In genomic region chr5:69007086-69007672, GRCh38 we compare ENCODE assay signal across 15 cellular contexts.
A peak's percentile ranks its signal among the peaks of the same experiment; 100 is the strongest.
DNase-seq lines count a peak whose midpoint lies in the region; ATAC-seq and TF ChIP-seq lines count a peak whose summit lies in the region.
"Had no signal": no experiment of that assay in that cellular context is flagged by ENCODE, and none has a peak within 500 bp of the region (broad histone marks: within the 10 kb centered on the region; RNA-seq: fewer than 3 reads in every experiment).

No MANE protein-coding gene starts in this region.

- H3K18ac ChIP-seq in IMR-90 (ENCODE audit: low read depth, low read length): no peak overlapping the region

- H4K5ac ChIP-seq in IMR-90 (ENCODE audit: low read depth, low read length): no peak overlapping the region

- H3K4me1 ChIP-seq in A673 (ENCODE audit: insufficient read depth, low read length, poor library complexity, severe bottlenecking): peaks cover 8% of the 10 kb centered on the region
- H3K4me1 ChIP-seq in IMR-90 (ENCODE audit: control insufficient read depth, insufficient read depth, low read length): no peaks in the 10 kb centered on the region
- H3K4me1 ChIP-seq in PC-3 (ENCODE audit: insufficient read depth, low read length): no peaks in the 10 kb centered on the region
- H3K4me1 ChIP-seq: ascending aorta had no signal

- intact Hi-C loops in A673 (cut with micrococcal nuclease; ENCODE audit: unreplicated experiment): loop anchor here (5.0 kb wide), 1 partner anchor 720 kb away; no protein-coding TSS in a partner anchor
- intact Hi-C loops in IMR-90 (cut with micrococcal nuclease): loop anchor here (5.0 kb wide), 1 partner anchor 720 kb away; no protein-coding TSS in a partner anchor
- intact Hi-C loops in PC-3 (cut with micrococcal nuclease): no loop called here

- H2AK5ac ChIP-seq in IMR-90 (ENCODE audit: low read depth, low read length): no peak overlapping the region

- H2BK20ac ChIP-seq in IMR-90 (ENCODE audit: low read depth, low read length): no peak overlapping the region

- H3K27me3 ChIP-seq in A673 (replicated peaks; ENCODE audit: insufficient read depth, low read depth, low read length, poor library complexity) (no peaks in the 10 kb centered on the region), IMR-90 (ENCODE audit: control insufficient read depth, insufficient read depth, low read length) (peaks cover 4% of the 10 kb centered on the region), PC-3 (ENCODE audit: low read length) (no peaks in the 10 kb centered on the region)
- H3K27me3 ChIP-seq: ascending aorta had no signal

- H4K20me1 ChIP-seq in IMR-90 (ENCODE audit: insufficient read depth, low read length) (no peaks in the 10 kb centered on the region), PC-3 (ENCODE audit: low read length) (no peaks in the 10 kb centered on the region)

- no peaks in the 10 kb centered on the region for H3K9me2 ChIP-seq in PC-3 (replicated peaks; ENCODE audit: low read length)

- in situ Hi-C loops in IMR-90 (cut with MboI; ENCODE audit: low sequenced_read_pairs): no loop called here

- H3K27ac Mint-ChIP-seq in activated naive CD4-positive, alpha-beta T cell treated with anti-CD3 and anti-CD28 coated beads, Interleukin-2, amount 50 U/mL, for 72 hours: no peak overlapping the region
- H3K27ac Mint-ChIP-seq: activated CD8-positive, alpha-beta T cell treated with anti-CD3 and anti-CD28 coated beads for 36 hours; activated naive CD4-positive, alpha-beta T cell treated with anti-CD3 and anti-CD28 coated beads, Interleukin-2, amount 10 ng/mL, durations not matched to agents 7 days and 5 days; CD4-positive, CD25-positive, alpha-beta regulatory T cell; naive thymus-derived CD4-positive, alpha-beta T cell had no signal

- TF ChIP-seq CTCF in A673 (conservative IDR thresholded peaks at IDR 0.05; ENCODE audit: low read depth, low read length) (no peak), IMR-90 (conservative IDR thresholded peaks at IDR 0.05; ENCODE audit: low read depth, low read length) (no peak), PC-3 (conservative IDR thresholded peaks at IDR 0.05; ENCODE audit: low read depth, low read length) (no peak)

- no peak overlapping the region for H3K4ac ChIP-seq in IMR-90 (ENCODE audit: low read depth, low read length)

- H4K8ac ChIP-seq in IMR-90 (ENCODE audit: low read depth in 2 of 2, low read length in 2 of 2): no peak overlapping the region

- TF ChIP-seq POLR2A in IMR-90 (IDR thresholded peaks at IDR 0.05; ENCODE audit: low read depth, low read length): no peak

- no peak overlapping the region for H2BK5ac ChIP-seq in IMR-90 (ENCODE audit: low read depth, low read length, poor library complexity, severe bottlenecking)

- no peaks in the 10 kb centered on the region for H3K9me3 Mint-ChIP-seq in activated naive CD4-positive, alpha-beta T cell treated with anti-CD3 and anti-CD28 coated beads, Interleukin-2, amount 50 U/mL, for 72 hours
- H3K9me3 Mint-ChIP-seq: activated CD8-positive, alpha-beta T cell treated with anti-CD3 and anti-CD28 coated beads for 36 hours; activated naive CD4-positive, alpha-beta T cell treated with anti-CD3 and anti-CD28 coated beads, Interleukin-2, amount 10 ng/mL, durations not matched to agents 7 days and 5 days; CD4-positive, CD25-positive, alpha-beta regulatory T cell; naive thymus-derived CD4-positive, alpha-beta T cell had no signal

- H3K9me3 ChIP-seq in A673 (ENCODE audit: low read depth, low read length, poor library complexity, severe bottlenecking) (no peaks in the 10 kb centered on the region), IMR-90 (ENCODE audit: control insufficient read depth, insufficient read depth, low read length) (no peaks in the 10 kb centered on the region), PC-3 (ENCODE audit: low read length) (no peaks in the 10 kb centered on the region)
- H3K9me3 ChIP-seq: ascending aorta had no signal

- no peak overlapping the region for H3K23ac ChIP-seq in IMR-90 (ENCODE audit: low read depth, low read length)

- ATAC-seq in IMR-90 (ENCODE audit: low read depth) (no peak), SK-N-SH treated with all-trans-retinoic acid at 6 μM for 48 hours (peak; percentile 37), GM18858 (IDR thresholded peaks at IDR 0.05; ENCODE audit: unreplicated experiment) (no peak), HG03571 (IDR thresholded peaks at IDR 0.05; ENCODE audit: unreplicated experiment) (no peak), PC-3 (no peak)
- no peak for ATAC-seq in activated naive CD4-positive, alpha-beta T cell treated with anti-CD3 and anti-CD28 coated beads, Interleukin-2, amount 50 U/mL, for 72 hours

- no peak overlapping the region for H2AFZ ChIP-seq in IMR-90 (replicated peaks; ENCODE audit: low read length, poor library complexity)
- no peak overlapping the region for H2AFZ ChIP-seq in PC-3 (ENCODE audit: low read length)

- H3K56ac ChIP-seq in IMR-90 (ENCODE audit: extremely low read depth, insufficient read depth, low read length): no peak overlapping the region

- H3K36me3 ChIP-seq in A673 (ENCODE audit: insufficient read depth, low read length, poor library complexity, severe bottlenecking) (no peaks in the 10 kb centered on the region), IMR-90 (ENCODE audit: control insufficient read depth, insufficient read depth, low read length) (no peaks in the 10 kb centered on the region), PC-3 (ENCODE audit: low read depth, low read length) (no peaks in the 10 kb centered on the region)
- H3K36me3 ChIP-seq: ascending aorta had no signal

- DNase-seq in A673 (ENCODE audit: low spot score) (peak; percentile 55), IMR-90 (no peak), inferior parietal cortex (ENCODE audit: extremely low spot score) (peak; percentile 64), PC-3 (no peak)
- DNase-seq in activated naive CD4-positive, alpha-beta T cell treated with anti-CD3 and anti-CD28 coated beads, Interleukin-2, amount 50 U/mL, for 72 hours (ENCODE audit: low spot score in 2 of 2): no peak
- DNase-seq: GOT3, T1000 had no signal

- no peaks in the 10 kb centered on the region for H3K36me3 Mint-ChIP-seq in activated naive CD4-positive, alpha-beta T cell treated with anti-CD3 and anti-CD28 coated beads, Interleukin-2, amount 50 U/mL, for 72 hours
- H3K36me3 Mint-ChIP-seq: activated naive CD4-positive, alpha-beta T cell treated with anti-CD3 and anti-CD28 coated beads, Interleukin-2, amount 10 ng/mL, durations not matched to agents 7 days and 5 days; CD4-positive, CD25-positive, alpha-beta regulatory T cell; naive thymus-derived CD4-positive, alpha-beta T cell had no signal

- no peak overlapping the region for H3K14ac ChIP-seq in IMR-90 (replicated peaks; ENCODE audit: low read depth, low read length)

- POLR2A ChIA-PET in A673 (lab: Charles Lee; ENCODE audit: low non-redundant PET): no interaction called here
- POLR2A ChIA-PET in IMR-90 (lab: Charles Lee; ENCODE audit: unreplicated experiment): no interaction called here
- POLR2A ChIA-PET in PC-3 (lab: Charles Lee; ENCODE audit: unreplicated experiment): no interaction called here

- no peak overlapping the region for H2AK9ac ChIP-seq in IMR-90 (replicated peaks; ENCODE audit: low read depth, low read length, poor library complexity)

- H3K4me2 ChIP-seq in IMR-90 (ENCODE audit: low read depth, low read length): no peak overlapping the region
- H3K4me2 ChIP-seq in PC-3 (ENCODE audit: low read length): no peak overlapping the region

- H4K91ac ChIP-seq in IMR-90 (ENCODE audit: insufficient read depth, low read depth, low read length): no peak overlapping the region

- dilution Hi-C loops in IMR-90 (cut with HindIII; ENCODE audit: low sequenced_read_pairs, unreplicated experiment): no loop called here

- no peak overlapping the region for H3K4me3 ChIP-seq in A673 (ENCODE audit: low read depth, low read length, poor library complexity, severe bottlenecking)
- no peak overlapping the region for H3K4me3 ChIP-seq in IMR-90 (ENCODE audit: insufficient read depth, low read depth, low read length)
- no peak overlapping the region for H3K4me3 ChIP-seq in PC-3 (ENCODE audit: low read length)
- H3K4me3 ChIP-seq: ascending aorta had no signal

- no peaks in the 10 kb centered on the region for H3K79me2 ChIP-seq in PC-3 (ENCODE audit: low read length)

- CTCF ChIA-PET in A673 (lab: Charles Lee): interaction anchor here (1.3 kb wide), 1 partner anchor 720 kb away, joined by 4 read pairs; no protein-coding TSS in a partner anchor
- CTCF ChIA-PET in IMR-90 (lab: Yijun Ruan, JAX): no interaction called here
- CTCF ChIA-PET in PC-3 (lab: Charles Lee): no interaction called here

- BruUV-seq in A673 (replicated peaks; lab: Mats Ljungman, UMichigan): no TSS peak
- no TSS peak for BruUV-seq in IMR-90 (replicated peaks; lab: Mats Ljungman, UMichigan)
- BruUV-seq in PC-3 (replicated peaks; lab: Mats Ljungman, UMichigan): no TSS peak

- H3K27ac ChIP-seq in A673 (ENCODE audit: low read depth, low read length, poor library complexity, severe bottlenecking) (no peak overlapping the region), IMR-90 (ENCODE audit: insufficient read depth, low read length) (no peak overlapping the region), PC-3 (ENCODE audit: low read length) (no peak overlapping the region)
- H3K27ac ChIP-seq: ascending aorta had no signal

- no peaks in the 10 kb centered on the region for H3F3A ChIP-seq in PC-3 (ENCODE audit: low read length, unreplicated experiment)

- no CpG with 5 or more reads among the region's 7 CpGs for WGBS in IMR-90 (ENCODE audit: extremely low coverage in 2 of 2, insufficient read length in 1 of 2), 2 experiments

- H2BK120ac ChIP-seq in IMR-90 (ENCODE audit: low read depth, low read length): no peak overlapping the region

- no peak for TF ChIP-seq RAD21 in IMR-90 (IDR thresholded peaks at IDR 0.05; ENCODE audit: low read length)

- H3K9me1 ChIP-seq in IMR-90 (ENCODE audit: insufficient read depth, low read length): no peaks in the 10 kb centered on the region

- H3K9ac ChIP-seq in IMR-90 (ENCODE audit: low read depth, low read length) (no peak overlapping the region), PC-3 (ENCODE audit: low read length) (no peak overlapping the region)

- no peaks in the 10 kb centered on the region for H3K79me1 ChIP-seq in IMR-90 (ENCODE audit: low read depth in 1 of 2, low read length in 2 of 2)

- H2BK15ac ChIP-seq in IMR-90 (ENCODE audit: low read depth, low read length): no peak overlapping the region

TF ChIP-seq in IMR-90, 13 proteins besides CTCF, POLR2A, EP300 and RAD21:
- TF ChIP-seq CHD1 (IDR thresholded peaks at IDR 0.05; ENCODE audit: low read depth, low read length) (no peak), CEBPB (IDR thresholded peaks at IDR 0.05; ENCODE audit: low read depth, low read length) (peak; percentile 18; the same call in 1 of the 2 replicates), MAFK (IDR thresholded peaks at IDR 0.05; ENCODE audit: low read depth, low read length) (no peak)
TF ChIP-seq in IMR-90: peak in this region for 1.

TF ChIP-seq in SK-N-SH treated with all-trans-retinoic acid at 6 μM for 48 hours, 23 proteins besides CTCF, POLR2A, EP300 and RAD21 (continues in another document):
- TF ChIP-seq ZNF70 (CRISPR knock-in tag; IDR thresholded peaks at IDR 0.05) (peak; percentile 64; the same call in 1 of the 2 replicates), TCF4 (CRISPR knock-in tag; IDR thresholded peaks at IDR 0.05; ENCODE audit: borderline replicate concordance) (0 out of 2 replicates have a peak, but pooled peaks have one; percentile 34), ZNF565 (CRISPR knock-in tag; conservative IDR thresholded peaks at IDR 0.05; ENCODE audit: low read depth) (peak; percentile 78; the same call in 1 of the 2 replicates), GLIS3 (CRISPR knock-in tag; IDR thresholded peaks at IDR 0.05) (no peak)

Comparison
In these comparisons a context has a peak if more than half of its experiments do, and no peak if none do; other contexts are left out.
1. DNase-seq: peak in A673 (single experiment) and inferior parietal cortex (single experiment); none in IMR-90 (single experiment), PC-3 (single experiment) and activated naive CD4-positive, alpha-beta T cell treated with anti-CD3 and anti-CD28 coated beads, Interleukin-2, amount 50 U/mL, for 72 hours (0 of 2).